ENCODE assay signal across 22 cellular contexts in genomic region chr1:22387888-22388564, GRCh38.
DNase-seq lines count a peak whose midpoint lies in the region; ATAC-seq, FAIRE-seq and TF ChIP-seq lines count a peak whose summit lies in the region.
"Had no signal": no experiment of that assay in that cellular context is flagged by ENCODE, and none has a peak within 500 bp of the region (broad histone marks: within the 10 kb centered on the region; RNA-seq: fewer than 3 reads in every experiment).

No MANE protein-coding gene starts in this region.

- H3K4me3 ChIP-seq in cardiac fibroblast (replicated peaks in 1 of 2; ENCODE audit: low read depth in 2 of 2, low read length in 2 of 2), result no peak overlapping the region
- no peak overlapping the region for H3K4me3 ChIP-seq in retinal pigment epithelial cell (ENCODE audit: low read length)
- H3K4me3 ChIP-seq in coronary artery, result no peak overlapping the region
- H3K4me3 ChIP-seq: esophagus muscularis mucosa, left ventricle myocardium inferior, sigmoid colon had no signal

- TF ChIP-seq CTCF in cardiac fibroblast (IDR thresholded peaks at IDR 0.05; ENCODE audit: low read depth, low read length), result no peak
- TF ChIP-seq CTCF in retinal pigment epithelial cell (conservative IDR thresholded peaks at IDR 0.05; ENCODE audit: low read depth, low read length), result no peak
- no peak for TF ChIP-seq CTCF in coronary artery (IDR thresholded peaks at IDR 0.05)

- DNase-seq in GM03348 (ENCODE audit: low spot score), result peak; percentile 49
- peak; percentile 5 to 25 for DNase-seq in cardiac fibroblast (ENCODE audit: low read depth in 2 of 2)
- DNase-seq in islet precursor cell, result peak; percentile 76
- DNase-seq in retinal pigment epithelial cell (ENCODE audit: low read depth), result peak; percentile 18
- DNase-seq in coronary artery (ENCODE audit: low spot score), result no peak
- DNase-seq in RCC 7860 (ENCODE audit: low spot score), result no peak
- no peak for DNase-seq in sciatic nerve (ENCODE audit: low spot score)
- DNase-seq: activated CD4-positive, alpha-beta T cell treated with anti-CD3 and anti-CD28 coated beads, Interleukin-2, amount 50 U/mL, for 1 hour; activated naive CD8-positive, alpha-beta T cell treated with anti-CD3 and anti-CD28 coated beads for 36 hours; CD4-positive, alpha-beta memory T cell; DMS 273 treated with DMSO at 0.1 percent for 48 hours; effector memory CD4-positive, alpha-beta T cell; GF-D8; left ventricle myocardium inferior; NCI-H1105; NCI-H2081 treated with DMSO at 0.1 percent for 48 hours; NCI-H446 treated with DMSO at 0.1 percent for 48 hours; sigmoid colon; stimulated activated CD8-positive, alpha-beta memory T cell treated with anti-CD3 and anti-CD28 coated beads, Interleukin-4, amount 100 ng/mL, for 48 hours; WERI-Rb-1 had no signal

- intact Hi-C loops in sciatic nerve (cut with DNase I), result no loop called here

- no peak for FAIRE-seq in RCC 7860 (lab: Jason Lieb, UNC)

- no peak overlapping the region for H3K27ac ChIP-seq in coronary artery
- H3K27ac ChIP-seq: esophagus muscularis mucosa, left ventricle myocardium inferior, parathyroid adenoma, sigmoid colon, WERI-Rb-1 had no signal

- ATAC-seq in sciatic nerve, result no peak

Comparison
In these comparisons a context has a peak if more than half of its experiments do, and no peak if none do; other contexts are left out.
1. DNase-seq: peak in GM03348 (single experiment), cardiac fibroblast (2 of 2), islet precursor cell (single experiment) and retinal pigment epithelial cell (single experiment); none in coronary artery (single experiment), RCC 7860 (single experiment) and sciatic nerve (single experiment).